Comparison of ENCODE assay signal across 11 cellular contexts in genomic region chr5:110258460-110258859, GRCh38.
DNase-seq lines count a peak whose midpoint lies in the region; ATAC-seq and TF ChIP-seq lines count a peak whose summit lies in the region.
"Had no signal": no experiment of that assay in that cellular context is flagged by ENCODE, and none has a peak within 500 bp of the region (broad histone marks: within the 10 kb centered on the region; RNA-seq: fewer than 3 reads in every experiment).

No MANE protein-coding gene starts in this region.

- H3K27me3 Mint-ChIP-seq in osteocyte (ENCODE audit: unreplicated experiment), result no peaks in the 10 kb centered on the region

- intact Hi-C loops in A673 (cut with micrococcal nuclease; ENCODE audit: unreplicated experiment) (no loop called here), colonic mucosa (cut with DNase I) (no loop called here)

- H3K27ac ChIP-seq in A673 (ENCODE audit: low read depth, low read length, poor library complexity, severe bottlenecking) (no peak overlapping the region), RWPE1 (no peak overlapping the region), colonic mucosa (no peak overlapping the region)
- H3K27ac ChIP-seq: uterus had no signal

- ATAC-seq in GM18909 (IDR thresholded peaks at IDR 0.05; ENCODE audit: poor library complexity, unreplicated experiment) (no peak), GM18519 (IDR thresholded peaks at IDR 0.05; ENCODE audit: low FRiP score, unreplicated experiment) (no peak)

- no peaks in the 10 kb centered on the region for H3K9me3 Mint-ChIP-seq in osteocyte (ENCODE audit: unreplicated experiment)

- no peak overlapping the region for H3K4me3 ChIP-seq in A673 (ENCODE audit: low read depth, low read length, poor library complexity, severe bottlenecking)
- H3K4me3 ChIP-seq in colonic mucosa, result no peak overlapping the region
- H3K4me3 ChIP-seq: uterus had no signal

- TF ChIP-seq CTCF in A673 (conservative IDR thresholded peaks at IDR 0.05; ENCODE audit: low read depth, low read length) (no peak), RWPE1 (conservative IDR thresholded peaks at IDR 0.05; ENCODE audit: low read depth) (no peak), osteocyte (IDR thresholded peaks at IDR 0.05) (no peak), colonic mucosa (IDR thresholded peaks at IDR 0.05) (no peak)

- no peaks in the 10 kb centered on the region for H3K36me3 Mint-ChIP-seq in osteocyte (ENCODE audit: unreplicated experiment)

- peaks cover 20% of the 10 kb centered on the region for H3K4me1 Mint-ChIP-seq in osteocyte (ENCODE audit: unreplicated experiment)

- H3K4me3 Mint-ChIP-seq in osteocyte (ENCODE audit: unreplicated experiment), result no peak overlapping the region

- H3K9ac ChIP-seq in colonic mucosa (ENCODE audit: low read depth in 2 of 2, low read length in 2 of 2), result no peak overlapping the region

- H3K4me1 ChIP-seq in A673 (ENCODE audit: insufficient read depth, low read length, poor library complexity, severe bottlenecking) (no peaks in the 10 kb centered on the region), colonic mucosa (no peaks in the 10 kb centered on the region)
- H3K4me1 ChIP-seq: uterus had no signal

- H3K27me3 ChIP-seq in A673 (replicated peaks; ENCODE audit: insufficient read depth, low read depth, low read length, poor library complexity) (no peaks in the 10 kb centered on the region), colonic mucosa (no peaks in the 10 kb centered on the region)
- H3K27me3 ChIP-seq: uterus had no signal

- H3K27ac Mint-ChIP-seq in osteocyte (ENCODE audit: unreplicated experiment), result no peak overlapping the region

- no TSS peak for BruUV-seq in A673 (replicated peaks; lab: Mats Ljungman, UMichigan)

- DNase-seq in A673 (ENCODE audit: low spot score) (peak; percentile 33), HCEC 1CT (peak; percentile 7), RWPE1 (ENCODE audit: low spot score) (peak; percentile 38), glomerular visceral epithelial cell (ENCODE audit: extremely low spot score) (peak; percentile 71), osteocyte (ENCODE audit: extremely low spot score, unreplicated experiment) (no peak), colonic mucosa (no peak)
- DNase-seq: activated T-cell treated with anti-CD3 and anti-CD28 coated beads for 4 hours; stimulated activated CD4-positive, alpha-beta T cell treated with anti-CD3 and anti-CD28 coated beads, Interleukin-4, amount 100 ng/mL, for 1 hour; uterus had no signal

- no peaks in the 10 kb centered on the region for H3K36me3 ChIP-seq in A673 (ENCODE audit: insufficient read depth, low read length, poor library complexity, severe bottlenecking)
- no peaks in the 10 kb centered on the region for H3K36me3 ChIP-seq in colonic mucosa
- H3K36me3 ChIP-seq: uterus had no signal

- H3K9me3 ChIP-seq in A673 (ENCODE audit: low read depth, low read length, poor library complexity, severe bottlenecking), result no peaks in the 10 kb centered on the region
- no peaks in the 10 kb centered on the region for H3K9me3 ChIP-seq in colonic mucosa
- H3K9me3 ChIP-seq: uterus had no signal

- CTCF ChIA-PET in A673 (lab: Charles Lee), result no interaction called here
- CTCF ChIA-PET in RWPE1 (lab: Yijun Ruan, JAX), result no interaction called here

- POLR2A ChIA-PET in A673 (lab: Charles Lee; ENCODE audit: low non-redundant PET), result no interaction called here
- POLR2A ChIA-PET in RWPE1 (lab: Yijun Ruan, JAX; ENCODE audit: low non-redundant PET), result no interaction called here

Comparison
In these comparisons a context has a peak if more than half of its experiments do, and no peak if none do; other contexts are left out.
1. DNase-seq: peak in A673 (single experiment), HCEC 1CT (single experiment), RWPE1 (single experiment) and glomerular visceral epithelial cell (single experiment); none in osteocyte (single experiment) and colonic mucosa (single experiment).